Comparison of ENCODE assay signal across 9 cellular contexts in the genomic region with DNA sequence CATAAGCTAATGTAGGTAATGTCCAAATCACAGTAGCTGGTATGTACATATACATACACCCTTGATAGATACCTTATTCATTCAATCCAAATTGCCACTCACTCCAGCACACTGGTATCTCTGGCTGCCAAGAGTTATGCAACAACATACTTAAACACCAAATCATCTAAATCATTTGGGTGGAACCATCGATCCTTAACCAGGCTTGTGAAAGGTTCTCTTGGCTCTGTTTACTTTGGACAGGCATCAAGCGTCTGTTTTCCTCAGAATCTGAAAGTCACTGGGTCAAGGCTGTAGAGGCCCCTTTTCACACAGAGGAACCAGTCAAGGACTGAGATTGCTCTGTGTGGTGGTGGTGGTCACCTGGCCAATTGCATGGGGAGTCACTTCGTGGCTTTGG. TPM values are rescaled to one million over a fixed set of nuclear protein-coding genes. Genes with fewer than 3 reads are reported as not detected.
DNase-seq lines count a peak whose midpoint lies in the region; ATAC-seq and TF ChIP-seq lines count a peak whose summit lies in the region.
"Had no signal": no experiment of that assay in that cellular context is flagged by ENCODE, and none has a peak within 500 bp of the region (broad histone marks: within the 10 kb centered on the region; RNA-seq: fewer than 3 reads in every experiment).

No MANE protein-coding gene starts in this region.

- H3K9ac ChIP-seq in SK-N-SH = no peak overlapping the region

- CTCF ChIA-PET in SK-N-SH (lab: Yijun Ruan, JAX) = no interaction called here

- no peak for TF ChIP-seq RAD21 in SK-N-SH (IDR thresholded peaks at IDR 0.05; ENCODE audit: low read length)

- no peaks in the 10 kb centered on the region for H3K9me2 ChIP-seq in SK-N-SH

- peaks cover 7% of the 10 kb centered on the region for H3F3A ChIP-seq in SK-N-SH (replicated peaks; ENCODE audit: insufficient read depth)

- no peak for TF ChIP-seq EP300 in SK-N-SH (IDR thresholded peaks at IDR 0.05; ENCODE audit: borderline replicate concordance in 1 of 2, low read depth in 1 of 2, low read length in 1 of 2)

- peaks cover 5% of the 10 kb centered on the region; the same call in 1 of the 2 replicates for H3K79me2 ChIP-seq in SK-N-SH (ENCODE audit: insufficient read depth)

- H3K27me3 ChIP-seq in SK-N-SH (ENCODE audit: insufficient read depth) = no peaks in the 10 kb centered on the region
- H3K27me3 ChIP-seq in RWPE2 (ENCODE audit: insufficient read depth, poor library complexity, severe bottlenecking) = no peaks in the 10 kb centered on the region

- H3K27ac ChIP-seq in SK-N-SH (ENCODE audit: low read depth in 2 of 2, low read length in 1 of 2) (no peak overlapping the region), RWPE2 (ENCODE audit: poor library complexity, severe bottlenecking) (peak overlapping the region; percentile 49)

- no peaks in the 10 kb centered on the region for H4K20me1 ChIP-seq in SK-N-SH (ENCODE audit: insufficient read depth)

- no peak for DNase-seq in SK-N-SH
- DNase-seq in RWPE2 (ENCODE audit: low spot score) = no peak
- DNase-seq in foreskin fibroblast = peak; percentile 64 to 84
- peak; percentile 51 for DNase-seq in stromal cell of bone marrow (ENCODE audit: low read depth)
- no peak for DNase-seq in SIG-M5 (lab: John Stamatoyannopoulos, UW)
- DNase-seq: cerebellar nuclear complex had no signal

- no peak for ATAC-seq in SK-N-SH treated with all-trans-retinoic acid at 6 μM for 48 hours
- peak; percentile 82 for ATAC-seq in RWPE2 (ENCODE audit: low read depth)
- no peak for ATAC-seq in activated CD4-positive, CD25-positive, alpha-beta regulatory T cell treated with anti-CD3 and anti-CD28 coated beads, Interleukin-2, amount 50 U/mL, for 24 hours
- ATAC-seq in HG02763 (IDR thresholded peaks at IDR 0.05; ENCODE audit: unreplicated experiment) = no peak

- peak overlapping the region; percentile 10; the same call in 1 of the 2 replicates for H3K4me2 ChIP-seq in SK-N-SH

- no peak overlapping the region for H2AFZ ChIP-seq in SK-N-SH (ENCODE audit: low read depth)

- TF ChIP-seq CTCF in SK-N-SH (IDR thresholded peaks at IDR 0.05) (no peak), RWPE2 (IDR thresholded peaks at IDR 0.05; ENCODE audit: poor library complexity, severe bottlenecking) (no peak), foreskin fibroblast (IDR thresholded peaks at IDR 0.05; ENCODE audit: low read depth, low read length) (no peak)

- POLR2A ChIA-PET in SK-N-SH (lab: Yijun Ruan, JAX) = no interaction called here

- WGBS in SK-N-SH (ENCODE audit: low lambda C conversion rate) = 59% methylated on average over 3 of the region's 3 CpGs

- no peaks in the 10 kb centered on the region for H3K9me3 ChIP-seq in SK-N-SH
- no peaks in the 10 kb centered on the region for H3K9me3 ChIP-seq in RWPE2 (ENCODE audit: severe bottlenecking)

- no peak overlapping the region for H3K4me3 ChIP-seq in SK-N-SH (ENCODE audit: low read depth in 2 of 2, low read length in 1 of 2)
- no peak overlapping the region for H3K4me3 ChIP-seq in RWPE2 (ENCODE audit: severe bottlenecking)
- no peak overlapping the region for H3K4me3 ChIP-seq in foreskin fibroblast (ENCODE audit: low read depth in 1 of 2, low read length in 2 of 2)

- H3K4me1 ChIP-seq in SK-N-SH (ENCODE audit: control insufficient read depth in 1 of 2, insufficient read depth in 2 of 2, low read depth in 1 of 2, low read length in 1 of 2) = peaks cover 0 to 16% of the 10 kb centered on the region in 2 experiments; a peak in 1 of 4 replicates
- H3K4me1 ChIP-seq in RWPE2 (ENCODE audit: insufficient read depth, poor library complexity, severe bottlenecking) = peaks cover 30% of the 10 kb centered on the region

- H3K36me3 ChIP-seq in SK-N-SH (replicated peaks in 1 of 2; ENCODE audit: control insufficient read depth in 1 of 2, insufficient read depth in 2 of 2, low read length in 1 of 2) (no peaks in the 10 kb centered on the region), RWPE2 (ENCODE audit: low read depth) (no peaks in the 10 kb centered on the region)

TF ChIP-seq in SK-N-SH, 30 proteins besides CTCF, POLR2A, EP300 and RAD21:
- no peak for TF ChIP-seq RXRA (IDR thresholded peaks at IDR 0.05; ENCODE audit: borderline replicate concordance, low read depth)
- TF ChIP-seq, protein P1, sequence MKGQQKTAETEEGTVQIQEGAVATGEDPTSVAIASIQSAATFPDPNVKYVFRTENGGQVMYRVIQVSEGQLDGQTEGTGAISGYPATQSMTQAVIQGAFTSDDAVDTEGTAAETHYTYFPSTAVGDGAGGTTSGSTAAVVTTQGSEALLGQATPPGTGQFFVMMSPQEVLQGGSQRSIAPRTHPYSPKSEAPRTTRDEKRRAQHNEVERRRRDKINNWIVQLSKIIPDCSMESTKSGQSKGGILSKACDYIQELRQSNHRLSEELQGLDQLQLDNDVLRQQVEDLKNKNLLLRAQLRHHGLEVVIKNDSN (IDR thresholded peaks at IDR 0.05; ENCODE audit: borderline replicate concordance, low read depth) = no peak
- no peak for TF ChIP-seq MXI1 (IDR thresholded peaks at IDR 0.05; ENCODE audit: low read depth, low read length)
- no peak for TF ChIP-seq GABPA (IDR thresholded peaks at IDR 0.05; ENCODE audit: low read depth)
- no peak for TF ChIP-seq GATA2 (CRISPR knock-in tag; IDR thresholded peaks at IDR 0.05)
- TF ChIP-seq, protein P2, sequence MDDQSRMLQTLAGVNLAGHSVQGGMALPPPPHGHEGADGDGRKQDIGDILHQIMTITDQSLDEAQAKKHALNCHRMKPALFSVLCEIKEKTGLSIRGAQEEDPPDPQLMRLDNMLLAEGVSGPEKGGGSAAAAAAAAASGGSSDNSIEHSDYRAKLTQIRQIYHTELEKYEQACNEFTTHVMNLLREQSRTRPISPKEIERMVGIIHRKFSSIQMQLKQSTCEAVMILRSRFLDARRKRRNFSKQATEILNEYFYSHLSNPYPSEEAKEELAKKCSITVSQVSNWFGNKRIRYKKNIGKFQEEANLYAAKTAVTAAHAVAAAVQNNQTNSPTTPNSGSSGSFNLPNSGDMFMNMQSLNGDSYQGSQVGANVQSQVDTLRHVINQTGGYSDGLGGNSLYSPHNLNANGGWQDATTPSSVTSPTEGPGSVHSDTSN (IDR thresholded peaks at IDR 0.05) = no peak
- peak; percentile 41; the same call in 1 of the 2 replicates for TF ChIP-seq NFIC (IDR thresholded peaks at IDR 0.05; ENCODE audit: borderline replicate concordance)
- TF ChIP-seq FOXJ3 (CRISPR knock-in tag; IDR thresholded peaks at IDR 0.05) = no peak

TF ChIP-seq in SK-N-SH treated with all-trans-retinoic acid at 6 μM for 48 hours, 23 proteins besides CTCF, POLR2A, EP300 and RAD21 (continues in another document):
- TF ChIP-seq RARB (CRISPR knock-in tag; IDR thresholded peaks at IDR 0.05) (no peak), ZNF70 (CRISPR knock-in tag; IDR thresholded peaks at IDR 0.05) (no peak), ZNF565 (CRISPR knock-in tag; conservative IDR thresholded peaks at IDR 0.05; ENCODE audit: low read depth) (no peak), ZNF8 (CRISPR knock-in tag; IDR thresholded peaks at IDR 0.05) (no peak), ISL1 (CRISPR knock-in tag; IDR thresholded peaks at IDR 0.05) (no peak; the same call in 1 of the 2 replicates), ZFP3 (CRISPR knock-in tag; IDR thresholded peaks at IDR 0.05) (no peak), CSDC2 (CRISPR knock-in tag; IDR thresholded peaks at IDR 0.05) (no peak), ESRRG (CRISPR knock-in tag; IDR thresholded peaks at IDR 0.05) (no peak), ZC3H10 (CRISPR knock-in tag; IDR thresholded peaks at IDR 0.05) (no peak), OSR1 (CRISPR knock-in tag; IDR thresholded peaks at IDR 0.05) (no peak)
- TF ChIP-seq, protein P3, sequence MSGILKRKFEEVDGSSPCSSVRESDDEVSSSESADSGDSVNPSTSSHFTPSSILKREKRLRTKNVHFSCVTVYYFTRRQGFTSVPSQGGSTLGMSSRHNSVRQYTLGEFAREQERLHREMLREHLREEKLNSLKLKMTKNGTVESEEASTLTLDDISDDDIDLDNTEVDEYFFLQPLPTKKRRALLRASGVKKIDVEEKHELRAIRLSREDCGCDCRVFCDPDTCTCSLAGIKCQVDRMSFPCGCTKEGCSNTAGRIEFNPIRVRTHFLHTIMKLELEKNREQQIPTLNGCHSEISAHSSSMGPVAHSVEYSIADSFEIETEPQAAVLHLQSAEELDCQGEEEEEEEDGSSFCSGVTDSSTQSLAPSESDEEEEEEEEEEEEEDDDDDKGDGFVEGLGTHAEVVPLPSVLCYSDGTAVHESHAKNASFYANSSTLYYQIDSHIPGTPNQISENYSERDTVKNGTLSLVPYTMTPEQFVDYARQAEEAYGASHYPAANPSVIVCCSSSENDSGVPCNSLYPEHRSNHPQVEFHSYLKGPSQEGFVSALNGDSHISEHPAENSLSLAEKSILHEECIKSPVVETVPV (CRISPR knock-in tag; IDR thresholded peaks at IDR 0.05) = no peak
- TF ChIP-seq, protein P4, sequence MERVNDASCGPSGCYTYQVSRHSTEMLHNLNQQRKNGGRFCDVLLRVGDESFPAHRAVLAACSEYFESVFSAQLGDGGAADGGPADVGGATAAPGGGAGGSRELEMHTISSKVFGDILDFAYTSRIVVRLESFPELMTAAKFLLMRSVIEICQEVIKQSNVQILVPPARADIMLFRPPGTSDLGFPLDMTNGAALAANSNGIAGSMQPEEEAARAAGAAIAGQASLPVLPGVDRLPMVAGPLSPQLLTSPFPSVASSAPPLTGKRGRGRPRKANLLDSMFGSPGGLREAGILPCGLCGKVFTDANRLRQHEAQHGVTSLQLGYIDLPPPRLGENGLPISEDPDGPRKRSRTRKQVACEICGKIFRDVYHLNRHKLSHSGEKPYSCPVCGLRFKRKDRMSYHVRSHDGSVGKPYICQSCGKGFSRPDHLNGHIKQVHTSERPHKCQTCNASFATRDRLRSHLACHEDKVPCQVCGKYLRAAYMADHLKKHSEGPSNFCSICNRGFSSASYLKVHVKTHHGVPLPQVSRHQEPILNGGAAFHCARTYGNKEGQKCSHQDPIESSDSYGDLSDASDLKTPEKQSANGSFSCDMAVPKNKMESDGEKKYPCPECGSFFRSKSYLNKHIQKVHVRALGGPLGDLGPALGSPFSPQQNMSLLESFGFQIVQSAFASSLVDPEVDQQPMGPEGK (CRISPR knock-in tag; IDR thresholded peaks at IDR 0.05; ENCODE audit: borderline replicate concordance) = no peak
- TF ChIP-seq, protein P5, sequence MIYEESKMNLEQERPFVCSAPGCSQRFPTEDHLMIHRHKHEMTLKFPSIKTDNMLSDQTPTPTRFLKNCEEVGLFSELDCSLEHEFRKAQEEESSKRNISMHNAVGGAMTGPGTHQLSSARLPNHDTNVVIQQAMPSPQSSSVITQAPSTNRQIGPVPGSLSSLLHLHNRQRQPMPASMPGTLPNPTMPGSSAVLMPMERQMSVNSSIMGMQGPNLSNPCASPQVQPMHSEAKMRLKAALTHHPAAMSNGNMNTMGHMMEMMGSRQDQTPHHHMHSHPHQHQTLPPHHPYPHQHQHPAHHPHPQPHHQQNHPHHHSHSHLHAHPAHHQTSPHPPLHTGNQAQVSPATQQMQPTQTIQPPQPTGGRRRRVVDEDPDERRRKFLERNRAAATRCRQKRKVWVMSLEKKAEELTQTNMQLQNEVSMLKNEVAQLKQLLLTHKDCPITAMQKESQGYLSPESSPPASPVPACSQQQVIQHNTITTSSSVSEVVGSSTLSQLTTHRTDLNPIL (CRISPR knock-in tag; IDR thresholded peaks at IDR 0.05; ENCODE audit: low read depth) = no peak

RNA-seq across cellular contexts. Expression of a gene that starts 24.6 kb away (rescaled TPM):
- 1.3 and 1.7 TPM in 2 replicates for polyA plus RNA-seq in SK-N-SH (2012; rRNA removed)
- polyA plus RNA-seq in SK-N-SH (2012; cell fraction: cytosol; rRNA removed) = 3.0 and 3.5 TPM in 2 replicates
- 1.6 and 2.2 TPM in 2 replicates for polyA plus RNA-seq in SK-N-SH (2012; cell fraction: nucleus; rRNA removed)

Comparison
In these comparisons a context has a peak if more than half of its experiments do, and no peak if none do; other contexts are left out.
1. DNase-seq: peak in foreskin fibroblast (2 of 2) and stromal cell of bone marrow (single experiment); none in SK-N-SH (single experiment), RWPE2 (single experiment) and SIG-M5 (single experiment).